Comparison of ENCODE assay signal across 30 cellular contexts in genomic region chr1:143652744-143653143, GRCh38.
"Had no signal": no experiment of that assay in that cellular context is flagged by ENCODE, and none has a peak within 500 bp of the region (broad histone marks: within the 10 kb centered on the region; RNA-seq: fewer than 3 reads in every experiment).

No MANE protein-coding gene starts in this region.

- H3K4me3 Mint-ChIP-seq: activated CD4-positive, alpha-beta T cell treated with anti-CD3 and anti-CD28 coated beads for 36 hours; activated CD4-positive, alpha-beta T cell treated with anti-CD3 and anti-CD28 coated beads, Interleukin-2, amount 10 ng/mL, durations not matched to agents 24 days and 14 days; activated CD8-positive, alpha-beta T cell treated with anti-CD3 and anti-CD28 coated beads for 36 hours; activated naive CD4-positive, alpha-beta T cell treated with anti-CD3 and anti-CD28 coated beads, Interleukin-2, amount 50 U/mL, for 24 hours; activated naive CD8-positive, alpha-beta T cell treated with anti-CD3 and anti-CD28 coated beads, Interleukin-2, amount 50 U/mL, for 24 hours; activated T-cell treated with anti-CD3 and anti-CD28 coated beads, Interleukin-2, amount 50 U/mL, for 4 hours; activated T-helper 17 cell treated with anti-CD3 and anti-CD28 coated beads, Interleukin-2, amount 50 U/mL, for 72 hours; effector memory CD8-positive, alpha-beta T cell had no signal

- H3K27me3 ChIP-seq: adrenal gland had no signal

- H3K27ac Mint-ChIP-seq: activated CD4-positive, alpha-beta T cell treated with anti-CD3 and anti-CD28 coated beads for 36 hours; activated CD4-positive, alpha-beta T cell treated with anti-CD3 and anti-CD28 coated beads, Interleukin-2, amount 10 ng/mL, durations not matched to agents 24 days and 14 days; activated CD8-positive, alpha-beta T cell treated with anti-CD3 and anti-CD28 coated beads for 36 hours; activated naive CD4-positive, alpha-beta T cell treated with anti-CD3 and anti-CD28 coated beads, Interleukin-2, amount 50 U/mL, for 24 hours; activated naive CD8-positive, alpha-beta T cell treated with anti-CD3 and anti-CD28 coated beads, Interleukin-2, amount 50 U/mL, for 24 hours; activated T-helper 17 cell treated with anti-CD3 and anti-CD28 coated beads, Interleukin-2, amount 50 U/mL, for 72 hours; effector memory CD8-positive, alpha-beta T cell had no signal

- DNase-seq: activated CD4-positive, alpha-beta T cell treated with anti-CD3 and anti-CD28 coated beads for 36 hours; activated CD4-positive, alpha-beta T cell treated with anti-CD3 and anti-CD28 coated beads, Interleukin-2, amount 10 ng/mL, durations not matched to agents 24 days and 14 days; activated CD4-positive, alpha-beta T cell treated with anti-CD3 and anti-CD28 coated beads, Interleukin-2, amount 50 U/mL, for 48 hours; activated CD4-positive, CD25-positive, alpha-beta regulatory T cell; activated CD4-positive, CD25-positive, alpha-beta regulatory T cell treated with anti-CD3 and anti-CD28 coated beads, Interleukin-2, amount 50 U/mL, for 72 hours; activated CD8-positive, alpha-beta memory T cell treated with anti-CD3 and anti-CD28 coated beads for 24 hours; activated CD8-positive, alpha-beta T cell treated with anti-CD3 and anti-CD28 coated beads for 36 hours; activated effector memory CD4-positive, alpha-beta T cell treated with Interleukin-2 at 50 U/mL for 16 hours; activated gamma-delta T cell treated with Interleukin-2 at 50 U/mL for 16 hours; activated naive CD4-positive, alpha-beta T cell treated with Interleukin-2 at 50 U/mL for 16 hours; activated naive CD8-positive, alpha-beta T cell treated with anti-CD3 and anti-CD28 coated beads, Interleukin-2, amount 50 U/mL, for 24 hours; activated T-cell treated with anti-CD3 and anti-CD28 coated beads, Interleukin-2, amount 50 U/mL, for 4 hours; adrenal gland; amygdala; aorta; body of pancreas; caudate nucleus; cortex of kidney; dermis blood vessel endothelial cell; effector CD4-positive, alpha-beta T cell; effector memory CD8-positive, alpha-beta T cell; erythroblast; foreskin keratinocyte; gastrocnemius medialis; glutamatergic neuron; heart left ventricle; T-helper 2 cell had no signal

- H3K9me3 ChIP-seq: adrenal gland, gastrocnemius medialis had no signal

- H3K4me1 Mint-ChIP-seq: activated CD4-positive, alpha-beta T cell treated with anti-CD3 and anti-CD28 coated beads for 36 hours; activated CD4-positive, alpha-beta T cell treated with anti-CD3 and anti-CD28 coated beads, Interleukin-2, amount 10 ng/mL, durations not matched to agents 24 days and 14 days; activated naive CD4-positive, alpha-beta T cell treated with anti-CD3 and anti-CD28 coated beads, Interleukin-2, amount 50 U/mL, for 24 hours; activated T-helper 17 cell treated with anti-CD3 and anti-CD28 coated beads, Interleukin-2, amount 50 U/mL, for 72 hours had no signal

- H3K27ac ChIP-seq: adrenal gland, body of pancreas, esophagus muscularis mucosa, foreskin keratinocyte, gastrocnemius medialis, heart left ventricle had no signal

- ATAC-seq: activated CD4-positive, alpha-beta T cell treated with anti-CD3 and anti-CD28 coated beads for 36 hours; activated CD8-positive, alpha-beta T cell treated with anti-CD3 and anti-CD28 coated beads for 36 hours; activated naive CD8-positive, alpha-beta T cell treated with anti-CD3 and anti-CD28 coated beads, Interleukin-2, amount 50 U/mL, for 24 hours; activated T-cell treated with anti-CD3 and anti-CD28 coated beads, Interleukin-2, amount 50 U/mL, for 4 hours; activated T-helper 17 cell treated with anti-CD3 and anti-CD28 coated beads, Interleukin-2, amount 50 U/mL, for 72 hours; body of pancreas; effector memory CD8-positive, alpha-beta T cell; foreskin keratinocyte; gastrocnemius medialis had no signal

- H3K4me1 ChIP-seq: adrenal gland, body of pancreas, esophagus muscularis mucosa, foreskin keratinocyte, gastrocnemius medialis, heart left ventricle had no signal

- H3K4me3 ChIP-seq: adrenal gland, body of pancreas, esophagus muscularis mucosa, gastrocnemius medialis, heart left ventricle had no signal

- H3K36me3 ChIP-seq: adrenal gland, esophagus muscularis mucosa, gastrocnemius medialis, heart left ventricle had no signal
